10 cellular contexts compared by ENCODE assay signal in genomic region chr17:41255381-41256286, GRCh38. TPM values are rescaled to one million over a fixed set of nuclear protein-coding genes. Genes with fewer than 3 reads are reported as not detected.
"Had no signal": no experiment of that assay in that cellular context is flagged by ENCODE, and none has a peak within 500 bp of the region (broad histone marks: within the 10 kb centered on the region; RNA-seq: fewer than 3 reads in every experiment).

TSS of gene KRTAP9-9 (plus strand) at chr17:41255384.

RNA-seq across cellular contexts. Expression of gene KRTAP9-9, which starts in this region (rescaled TPM):
- total RNA-seq: activated CD4-positive, alpha-beta T cell treated with anti-CD3 and anti-CD28 coated beads for 36 hours; activated CD8-positive, alpha-beta T cell treated with anti-CD3 and anti-CD28 coated beads for 36 hours; activated naive CD8-positive, alpha-beta T cell treated with anti-CD3 and anti-CD28 coated beads for 36 hours; activated T-cell treated with anti-CD3 and anti-CD28 coated beads, Interleukin-2, amount 50 U/mL, for 72 hours; activated T-helper 2 cell treated with anti-CD3 and anti-CD28 coated beads, Interferon-gamma antibody, Interleukin-2, Interleukin-4, amounts not matched to agents 10 μg/mL and 5 μg/mL and 100 μg/mL, durations not matched to agents 14 hours and 24 hours and 36 hours; adrenal gland; cardiac septum; MCF 10A; PC-9; T-cell had no signal
- polyA plus RNA-seq: adrenal gland had no signal
